17 cellular contexts compared by ENCODE assay signal in genomic region chr2:230981704-230982103, GRCh38. TPM values are rescaled to one million over a fixed set of nuclear protein-coding genes. Genes with fewer than 3 reads are reported as not detected.
DNase-seq lines count a peak whose midpoint lies in the region; TF ChIP-seq lines count a peak whose summit lies in the region.
"Had no signal": no experiment of that assay in that cellular context is flagged by ENCODE, and none has a peak within 500 bp of the region (broad histone marks: within the 10 kb centered on the region; RNA-seq: fewer than 3 reads in every experiment).

No MANE protein-coding gene starts in this region.

- WGBS in sigmoid colon, 2 donors = 61 to 76% methylated on average over 8 of the region's 8 CpGs

- intact Hi-C loops in sigmoid colon (cut with DNase I) = no loop called here

- TF ChIP-seq EP300 in sigmoid colon (IDR thresholded peaks at IDR 0.05) = no peak

- no peaks in the 10 kb centered on the region for H3K36me3 ChIP-seq in sigmoid colon
- H3K36me3 ChIP-seq: ascending aorta had no signal

- no peak for TF ChIP-seq CTCF in sigmoid colon (IDR thresholded peaks at IDR 0.05)

- H3K4me1 ChIP-seq in sigmoid colon = peaks cover 0 to 3% (median 1%) of the 10 kb centered on the region in 4 donors
- H3K4me1 ChIP-seq: Caco-2 had no signal

- TF ChIP-seq POLR2A in sigmoid colon (IDR thresholded peaks at IDR 0.05) = no peak

- H3K27ac ChIP-seq in sigmoid colon = no peak overlapping the region
- H3K27ac ChIP-seq: ascending aorta had no signal

- H3K4me3 ChIP-seq in sigmoid colon = no peak overlapping the region
- H3K4me3 ChIP-seq: ascending aorta had no signal

- peak; percentile 73 for DNase-seq in activated effector memory CD4-positive, alpha-beta T cell treated with anti-CD3 and anti-CD28 coated beads, Interleukin-2, amount 50 U/mL, for 16 hours
- DNase-seq in activated effector memory CD4-positive, alpha-beta T cell treated with Interleukin-2 at 50 U/mL for 16 hours = no peak
- DNase-seq in SW480 (ENCODE audit: low spot score) = peak; percentile 87
- DNase-seq in amniotic epithelial cell (ENCODE audit: low read depth) = peak; percentile 16
- DNase-seq in sigmoid colon = peak; percentile 18
- no peak for DNase-seq in iPS-NIHi11 (ENCODE audit: low spot score)
- no peak for DNase-seq in NCI-H524 (lab: John Stamatoyannopoulos, UW)
- DNase-seq in NCI-H2081 (lab: John Stamatoyannopoulos, UW) = no peak
- DNase-seq: Caco-2, KG1, NCI-H1092 treated with DMSO at 0.1 percent for 48 hours had no signal

- H3K9me3 ChIP-seq in sigmoid colon = no peaks in the 10 kb centered on the region
- H3K9me3 ChIP-seq: ascending aorta, Caco-2 had no signal

- peaks cover 0 to 3% (median 0%) of the 10 kb centered on the region in 3 donors for H3K27me3 ChIP-seq in sigmoid colon
- H3K27me3 ChIP-seq: ascending aorta had no signal

RNA-seq across cellular contexts. Expression of gene SPATA3, which starts 14.2 kb away (rescaled TPM):
- total RNA-seq in sigmoid colon = not detected
- not detected for polyA plus RNA-seq in sigmoid colon
- total RNA-seq: ascending aorta, Caco-2, epithelial cell of proximal tubule, G401, H4, progenitor cell of endocrine pancreas, subcutaneous adipose tissue had no signal

RNA-seq across cellular contexts. Expression of gene C2orf72, which starts 55.6 kb away (rescaled TPM):
- 1 to 10 TPM in 1 of 4 donors, under 1 TPM in 1, not detected in 2; 0.36 to 2.2 TPM for total RNA-seq in sigmoid colon
- polyA plus RNA-seq in sigmoid colon = 10 to 100 TPM; 18.5 to 20.4 (median 20.0) TPM

RNA-seq across cellular contexts. Expression of gene GPR55, which starts 56.7 kb away (rescaled TPM):
- not detected for total RNA-seq in sigmoid colon
- 1 to 10 TPM in 1 of 3 donors, under 1 TPM in 1, not detected in 1; 0.23 to 1.4 TPM for polyA plus RNA-seq in sigmoid colon
- total RNA-seq: ascending aorta, Caco-2, epithelial cell of proximal tubule, G401, progenitor cell of endocrine pancreas had no signal

Comparison
In these comparisons a context has a peak if more than half of its experiments do, and no peak if none do; other contexts are left out.
1. DNase-seq: peak in activated effector memory CD4-positive, alpha-beta T cell treated with anti-CD3 and anti-CD28 coated beads, Interleukin-2, amount 50 U/mL, for 16 hours (single experiment), SW480 (single experiment), amniotic epithelial cell (single experiment) and sigmoid colon (single experiment); none in activated effector memory CD4-positive, alpha-beta T cell treated with Interleukin-2 at 50 U/mL for 16 hours (single experiment), iPS-NIHi11 (single experiment), NCI-H524 (0 of 2) and NCI-H2081 (0 of 2).